ENCODE assay signal across 1 cellular context in the genomic region with DNA sequence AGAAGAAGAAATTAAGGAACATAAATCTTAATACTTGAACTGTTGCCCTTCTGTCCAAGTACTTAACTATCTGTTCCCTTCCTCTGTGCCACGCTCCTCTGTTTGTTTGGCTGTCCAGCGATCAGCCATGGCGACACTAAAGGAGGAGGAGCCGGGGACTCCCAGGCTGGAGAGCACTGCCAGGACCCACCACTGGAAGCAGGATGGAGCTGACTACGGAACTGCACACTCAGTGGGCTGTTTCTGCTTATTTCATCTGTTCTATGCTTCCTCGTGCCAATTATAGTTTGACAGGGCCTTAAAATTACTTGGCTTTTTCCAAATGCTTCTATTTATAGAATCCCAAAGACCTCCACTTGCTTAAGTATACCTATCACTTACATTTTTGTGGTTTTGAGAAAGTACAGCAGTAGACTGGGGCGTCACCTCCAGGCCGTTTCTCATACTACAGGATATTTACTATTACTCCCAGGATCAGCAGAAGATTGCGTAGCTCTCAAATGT.
TF ChIP-seq lines count a peak whose summit lies in the region.

No MANE protein-coding gene starts in this region.

TF ChIP-seq in HepG2, 621 proteins besides CTCF, POLR2A, EP300 and RAD21 (continued from another document):
- TF ChIP-seq CBFB (CRISPR knock-in tag; IDR thresholded peaks at IDR 0.05) = peak; percentile 67; the same call in 1 of the 2 replicates
- peak; percentile 19; the same call in 1 of the 2 replicates for TF ChIP-seq YEATS2 (CRISPR knock-in tag; IDR thresholded peaks at IDR 0.05; ENCODE audit: borderline replicate concordance)
- TF ChIP-seq PAWR (CRISPR knock-in tag; IDR thresholded peaks at IDR 0.05; ENCODE audit: borderline replicate concordance) = no peak
- TF ChIP-seq FOXO1 (CRISPR knock-in tag; IDR thresholded peaks at IDR 0.05) = 0 out of 2 replicates have a peak, but pooled peaks have one; percentile 22
- TF ChIP-seq SMC3 (IDR thresholded peaks at IDR 0.05; ENCODE audit: low read length) = peak; percentile 63
- TF ChIP-seq ZNF644 (CRISPR knock-in tag; IDR thresholded peaks at IDR 0.05; ENCODE audit: low read depth) = peak; percentile 87
- TF ChIP-seq, protein P1, sequence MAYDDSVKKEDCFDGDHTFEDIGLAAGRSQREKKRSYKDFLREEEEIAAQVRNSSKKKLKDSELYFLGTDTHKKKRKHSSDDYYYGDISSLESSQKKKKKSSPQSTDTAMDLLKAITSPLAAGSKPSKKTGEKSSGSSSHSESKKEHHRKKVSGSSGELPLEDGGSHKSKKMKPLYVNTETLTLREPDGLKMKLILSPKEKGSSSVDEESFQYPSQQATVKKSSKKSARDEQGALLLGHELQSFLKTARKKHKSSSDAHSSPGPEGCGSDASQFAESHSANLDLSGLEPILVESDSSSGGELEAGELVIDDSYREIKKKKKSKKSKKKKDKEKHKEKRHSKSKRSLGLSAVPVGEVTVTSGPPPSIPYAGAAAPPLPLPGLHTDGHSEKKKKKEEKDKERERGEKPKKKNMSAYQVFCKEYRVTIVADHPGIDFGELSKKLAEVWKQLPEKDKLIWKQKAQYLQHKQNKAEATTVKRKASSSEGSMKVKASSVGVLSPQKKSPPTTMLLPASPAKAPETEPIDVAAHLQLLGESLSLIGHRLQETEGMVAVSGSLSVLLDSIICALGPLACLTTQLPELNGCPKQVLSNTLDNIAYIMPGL (CRISPR knock-in tag; IDR thresholded peaks at IDR 0.05; ENCODE audit: borderline replicate concordance in 1 of 2, low read depth in 1 of 2) = 0 out of 4 replicates have a peak, but pooled peaks of 1 of the 2 experiments have one; percentile 25
- TF ChIP-seq, protein P2, sequence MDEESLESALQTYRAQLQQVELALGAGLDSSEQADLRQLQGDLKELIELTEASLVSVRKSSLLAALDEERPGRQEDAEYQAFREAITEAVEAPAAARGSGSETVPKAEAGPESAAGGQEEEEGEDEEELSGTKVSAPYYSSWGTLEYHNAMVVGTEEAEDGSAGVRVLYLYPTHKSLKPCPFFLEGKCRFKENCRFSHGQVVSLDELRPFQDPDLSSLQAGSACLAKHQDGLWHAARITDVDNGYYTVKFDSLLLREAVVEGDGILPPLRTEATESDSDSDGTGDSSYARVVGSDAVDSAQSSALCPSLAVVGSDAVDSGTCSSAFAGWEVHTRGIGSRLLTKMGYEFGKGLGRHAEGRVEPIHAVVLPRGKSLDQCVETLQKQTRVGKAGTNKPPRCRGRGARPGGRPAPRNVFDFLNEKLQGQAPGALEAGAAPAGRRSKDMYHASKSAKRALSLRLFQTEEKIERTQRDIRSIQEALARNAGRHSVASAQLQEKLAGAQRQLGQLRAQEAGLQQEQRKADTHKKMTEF (CRISPR knock-in tag; IDR thresholded peaks at IDR 0.05) = 0 out of 2 replicates have a peak, but pooled peaks have one; percentile 26
- 0 out of 2 replicates have a peak, but pooled peaks have one; percentile 44 for TF ChIP-seq ZNF501 (CRISPR knock-in tag; IDR thresholded peaks at IDR 0.05)
- 0 out of 2 replicates have a peak, but pooled peaks have one; percentile 16 for TF ChIP-seq SALL1 (CRISPR knock-in tag; IDR thresholded peaks at IDR 0.05)
- no peak for TF ChIP-seq ZNF234 (CRISPR knock-in tag; conservative IDR thresholded peaks at IDR 0.05)
- peak; percentile 15; the same call in 1 of the 2 replicates for TF ChIP-seq KAT8 (CRISPR knock-in tag; IDR thresholded peaks at IDR 0.05)
- peak; percentile 57; the same call in 1 of the 2 replicates for TF ChIP-seq RNF2 (conservative IDR thresholded peaks at IDR 0.05; ENCODE audit: low read depth)
- TF ChIP-seq CEBPB (IDR thresholded peaks at IDR 0.05; ENCODE audit: borderline replicate concordance, low read depth, low read length) = 0 out of 2 replicates have a peak, but pooled peaks have one; percentile 11
- TF ChIP-seq ZNF33A (CRISPR knock-in tag; IDR thresholded peaks at IDR 0.05; ENCODE audit: borderline replicate concordance) = no peak
- TF ChIP-seq XRCC5 (optimal IDR thresholded peaks at IDR 0.05; ENCODE audit: low read length) = peak; percentile 67
- TF ChIP-seq AKAP8 (CRISPR knock-in tag; IDR thresholded peaks at IDR 0.05) = no peak
